1 cellular context compared by ENCODE assay signal in the genomic region with DNA sequence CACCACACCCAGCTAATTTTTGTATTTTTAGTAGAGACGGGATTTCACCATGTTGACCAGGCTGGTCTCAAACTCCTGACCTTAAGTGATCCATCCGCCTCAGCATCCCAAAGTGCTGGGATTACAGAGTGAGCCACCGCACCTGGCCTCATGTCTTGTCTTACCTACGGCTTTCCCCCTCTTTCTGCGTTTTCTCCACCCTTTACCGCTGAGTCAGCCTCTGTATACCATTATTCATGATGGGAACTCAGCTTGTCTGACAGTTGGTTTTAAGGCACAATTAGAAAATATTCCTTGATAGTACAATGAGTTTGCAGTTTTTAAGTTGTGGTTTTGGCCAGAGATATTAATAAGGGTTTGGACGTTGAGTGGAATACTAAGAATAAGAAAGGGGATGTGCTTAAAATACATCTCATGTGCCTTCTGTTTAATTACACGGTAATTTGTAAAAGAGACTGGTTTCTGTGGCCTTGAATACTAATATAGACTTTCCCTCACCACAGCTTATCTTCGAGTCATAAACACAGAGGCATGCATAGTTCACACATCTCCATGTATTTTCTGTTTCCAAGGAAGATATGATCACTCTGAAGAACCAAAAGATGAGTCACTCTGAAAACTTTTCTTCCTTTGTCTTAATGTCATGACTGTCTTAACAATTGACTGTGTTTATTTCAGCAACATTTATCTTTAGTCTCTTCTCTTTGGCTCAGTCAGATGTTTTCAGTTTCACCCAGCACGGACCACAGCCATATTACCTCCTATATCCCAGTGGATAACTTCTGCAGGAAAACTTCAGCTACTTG.
TF ChIP-seq lines count a peak whose summit lies in the region.

No MANE protein-coding gene starts in this region.

TF ChIP-seq in SK-N-SH, 30 proteins besides CTCF, POLR2A, EP300 and RAD21 (continued from another document):
- peak; percentile 80 for TF ChIP-seq PBX3 (IDR thresholded peaks at IDR 0.05)
- TF ChIP-seq, protein P1, sequence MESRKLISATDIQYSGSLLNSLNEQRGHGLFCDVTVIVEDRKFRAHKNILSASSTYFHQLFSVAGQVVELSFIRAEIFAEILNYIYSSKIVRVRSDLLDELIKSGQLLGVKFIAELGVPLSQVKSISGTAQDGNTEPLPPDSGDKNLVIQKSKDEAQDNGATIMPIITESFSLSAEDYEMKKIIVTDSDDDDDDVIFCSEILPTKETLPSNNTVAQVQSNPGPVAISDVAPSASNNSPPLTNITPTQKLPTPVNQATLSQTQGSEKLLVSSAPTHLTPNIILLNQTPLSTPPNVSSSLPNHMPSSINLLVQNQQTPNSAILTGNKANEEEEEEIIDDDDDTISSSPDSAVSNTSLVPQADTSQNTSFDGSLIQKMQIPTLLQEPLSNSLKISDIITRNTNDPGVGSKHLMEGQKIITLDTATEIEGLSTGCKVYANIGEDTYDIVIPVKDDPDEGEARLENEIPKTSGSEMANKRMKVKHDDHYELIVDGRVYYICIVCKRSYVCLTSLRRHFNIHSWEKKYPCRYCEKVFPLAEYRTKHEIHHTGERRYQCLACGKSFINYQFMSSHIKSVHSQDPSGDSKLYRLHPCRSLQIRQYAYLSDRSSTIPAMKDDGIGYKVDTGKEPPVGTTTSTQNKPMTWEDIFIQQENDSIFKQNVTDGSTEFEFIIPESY (IDR thresholded peaks at IDR 0.05; ENCODE audit: borderline replicate concordance, low read depth): 0 out of 2 replicates have a peak, but pooled peaks have one; percentile 7
- TF ChIP-seq GABPA (IDR thresholded peaks at IDR 0.05; ENCODE audit: low read depth): no peak
- peak; percentile 63; the same call in 1 of the 2 replicates for TF ChIP-seq POLR2AphosphoS5 (IDR thresholded peaks at IDR 0.05; ENCODE audit: low read depth, low read length)
- TF ChIP-seq CHD2 (IDR thresholded peaks at IDR 0.05; ENCODE audit: low read length, partially characterized antibody): no peak
- no peak for TF ChIP-seq NRF1 (IDR thresholded peaks at IDR 0.05; ENCODE audit: low read depth, low read length)
- TF ChIP-seq TEAD4 (IDR thresholded peaks at IDR 0.05; ENCODE audit: borderline replicate concordance, insufficient read depth): 0 out of 2 replicates have a peak, but pooled peaks have one; percentile 36
- peak; percentile 80 for TF ChIP-seq TCF12 (IDR thresholded peaks at IDR 0.05)
